Comparison of ENCODE assay signal across 26 cellular contexts in the genomic region with DNA sequence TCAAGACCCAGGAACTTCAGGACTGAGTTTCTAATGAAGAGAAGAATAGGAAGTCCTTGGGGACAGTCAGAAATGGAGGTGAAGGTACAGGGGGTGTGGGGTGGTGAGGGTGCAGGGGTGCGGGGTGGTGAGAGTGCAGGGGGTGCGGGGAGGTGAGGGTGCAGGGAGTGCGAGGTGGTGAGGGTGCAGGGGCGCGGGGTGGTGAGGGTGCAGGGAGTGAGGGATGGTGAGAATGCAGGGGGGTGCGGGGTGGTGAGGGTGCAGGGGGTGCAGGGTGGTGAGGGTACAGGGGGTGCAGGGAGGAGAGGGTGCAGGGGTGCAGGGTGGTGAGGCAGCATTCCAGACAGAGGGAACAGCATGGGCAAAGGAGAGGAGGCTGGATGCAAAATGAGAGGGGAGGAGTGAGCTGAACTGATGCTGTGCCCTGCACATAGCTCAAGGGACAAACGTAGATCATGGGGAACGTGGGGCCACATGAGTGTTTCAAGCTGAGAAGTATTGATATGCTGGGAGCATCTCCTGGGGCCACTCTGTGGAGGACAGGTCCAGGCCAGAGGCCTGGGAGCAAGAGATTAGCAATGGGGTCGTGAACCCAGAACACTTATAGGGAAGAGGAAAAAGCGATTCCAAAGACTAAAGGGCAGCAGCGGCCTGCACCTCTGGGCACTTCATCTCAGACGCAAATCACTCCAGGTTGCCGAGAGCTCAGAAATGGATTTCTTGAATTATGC.
"Had no signal": no experiment of that assay in that cellular context is flagged by ENCODE, and none has a peak within 500 bp of the region (broad histone marks: within the 10 kb centered on the region; RNA-seq: fewer than 3 reads in every experiment).

No MANE protein-coding gene starts in this region.

- H3K9me3 ChIP-seq: ascending aorta, gastrocnemius medialis, upper lobe of left lung had no signal

- H3K36me3 Mint-ChIP-seq: activated naive CD4-positive, alpha-beta T cell treated with anti-CD3 and anti-CD28 coated beads, Interleukin-2, amount 10 ng/mL, durations not matched to agents 7 days and 5 days; activated naive CD8-positive, alpha-beta T cell treated with anti-CD3 and anti-CD28 coated beads, Interleukin-2, amount 10 ng/mL, durations not matched to agents 7 days and 5 days; naive thymus-derived CD4-positive, alpha-beta T cell had no signal

- H3K27me3 ChIP-seq: ascending aorta, dorsolateral prefrontal cortex, gastrocnemius medialis, upper lobe of left lung had no signal

- ATAC-seq: gastrocnemius medialis; left cardiac atrium; left ventricle myocardium superior; naive thymus-derived CD4-positive, alpha-beta T cell had no signal

- H3K4me1 ChIP-seq: ascending aorta had no signal

- H3K4me3 ChIP-seq: ascending aorta, coronary artery, dorsolateral prefrontal cortex, gastrocnemius medialis, upper lobe of left lung had no signal

- H3K36me3 ChIP-seq: ascending aorta, brain microvascular endothelial cell, gastrocnemius medialis, upper lobe of left lung had no signal

- H3K27ac Mint-ChIP-seq: activated naive CD4-positive, alpha-beta T cell treated with anti-CD3 and anti-CD28 coated beads, Interleukin-2, amount 10 ng/mL, durations not matched to agents 7 days and 5 days; activated naive CD8-positive, alpha-beta T cell treated with anti-CD3 and anti-CD28 coated beads, Interleukin-2, amount 10 ng/mL, durations not matched to agents 7 days and 5 days; activated T-helper 1 cell treated with anti-CD3 and anti-CD28 coated beads, Interleukin-12 subunit alpha, Interleukin-12 subunit beta, Interleukin-2, Interleukin-4 antibody, amounts not matched to agents 30 ng/mL and 10 ng/mL and 1 ng/mL, durations not matched to agents 14 hours and 24 hours and 36 hours; naive thymus-derived CD4-positive, alpha-beta T cell; stimulated activated naive CD8-positive, alpha-beta T cell treated with anti-CD3 and anti-CD28 coated beads, Interleukin-15, Interleukin-2, amounts not matched to agents 100 ng/mL and 50 ng/mL, for 24 hours; T-helper 1 cell treated with Interleukin-12 subunit alpha and Interleukin-12 subunit beta and Interleukin-4 antibody, amounts not matched to agents 30 μg/mL and 1 μg/mL, for 36 hours had no signal

- H3K27ac ChIP-seq: ascending aorta, brain microvascular endothelial cell, coronary artery, dorsolateral prefrontal cortex, gastrocnemius medialis had no signal

- H3K4me1 Mint-ChIP-seq: activated naive CD4-positive, alpha-beta T cell treated with anti-CD3 and anti-CD28 coated beads, Interleukin-2, amount 10 ng/mL, durations not matched to agents 7 days and 5 days; activated naive CD8-positive, alpha-beta T cell treated with anti-CD3 and anti-CD28 coated beads, Interleukin-2, amount 10 ng/mL, durations not matched to agents 7 days and 5 days had no signal

- DNase-seq: activated CD8-positive, alpha-beta memory T cell treated with anti-CD3 and anti-CD28 coated beads for 24 hours; activated gamma-delta T cell; activated naive CD4-positive, alpha-beta T cell treated with anti-CD3 and anti-CD28 coated beads, Interleukin-2, amount 10 ng/mL, durations not matched to agents 7 days and 5 days; activated naive CD8-positive, alpha-beta T cell treated with anti-CD3 and anti-CD28 coated beads, Interleukin-2, amount 10 ng/mL, durations not matched to agents 7 days and 5 days; brain microvascular endothelial cell; dorsolateral prefrontal cortex; effector memory CD4-positive, alpha-beta T cell; gastrocnemius medialis; hippocampal formation; left cardiac atrium; left ventricle myocardium superior; mammary epithelial cell; midbrain; naive thymus-derived CD4-positive, alpha-beta T cell; right cardiac atrium; stimulated activated CD4-positive, alpha-beta T cell treated with anti-CD3 and anti-CD28 coated beads, Interleukin-15, amount 100 ng/mL, for 24 hours; substantia nigra; SW 1271; T-helper 9 cell; upper lobe of left lung had no signal

- H3K9me3 Mint-ChIP-seq: activated naive CD4-positive, alpha-beta T cell treated with anti-CD3 and anti-CD28 coated beads, Interleukin-2, amount 10 ng/mL, durations not matched to agents 7 days and 5 days; activated naive CD8-positive, alpha-beta T cell treated with anti-CD3 and anti-CD28 coated beads, Interleukin-2, amount 10 ng/mL, durations not matched to agents 7 days and 5 days; activated T-helper 1 cell treated with anti-CD3 and anti-CD28 coated beads, Interleukin-12 subunit alpha, Interleukin-12 subunit beta, Interleukin-2, Interleukin-4 antibody, amounts not matched to agents 30 ng/mL and 10 ng/mL and 1 ng/mL, durations not matched to agents 14 hours and 24 hours and 36 hours; naive thymus-derived CD4-positive, alpha-beta T cell; neural crest cell; stimulated activated naive CD8-positive, alpha-beta T cell treated with anti-CD3 and anti-CD28 coated beads, Interleukin-15, Interleukin-2, amounts not matched to agents 100 ng/mL and 50 ng/mL, for 24 hours; T-helper 1 cell treated with Interleukin-12 subunit alpha and Interleukin-12 subunit beta and Interleukin-4 antibody, amounts not matched to agents 30 μg/mL and 1 μg/mL, for 36 hours had no signal

- H3K4me3 Mint-ChIP-seq: activated naive CD4-positive, alpha-beta T cell treated with anti-CD3 and anti-CD28 coated beads, Interleukin-2, amount 10 ng/mL, durations not matched to agents 7 days and 5 days; activated naive CD8-positive, alpha-beta T cell treated with anti-CD3 and anti-CD28 coated beads, Interleukin-2, amount 10 ng/mL, durations not matched to agents 7 days and 5 days; activated T-helper 1 cell treated with anti-CD3 and anti-CD28 coated beads, Interleukin-12 subunit alpha, Interleukin-12 subunit beta, Interleukin-2, Interleukin-4 antibody, amounts not matched to agents 30 ng/mL and 10 ng/mL and 1 ng/mL, durations not matched to agents 14 hours and 24 hours and 36 hours; naive thymus-derived CD4-positive, alpha-beta T cell; neural crest cell; stimulated activated naive CD8-positive, alpha-beta T cell treated with anti-CD3 and anti-CD28 coated beads, Interleukin-15, Interleukin-2, amounts not matched to agents 100 ng/mL and 50 ng/mL, for 24 hours; T-helper 1 cell treated with Interleukin-12 subunit alpha and Interleukin-12 subunit beta and Interleukin-4 antibody, amounts not matched to agents 30 μg/mL and 1 μg/mL, for 36 hours had no signal
